2 cellular contexts compared by ENCODE assay signal in genomic region chr7:30970594-30971094, GRCh38.
TF ChIP-seq lines count a peak whose summit lies in the region.

No MANE protein-coding gene starts in this region.

TF ChIP-seq in liver, 16 proteins besides CTCF, POLR2A, EP300 and RAD21 (continued from another document):
- TF ChIP-seq REST (IDR thresholded peaks at IDR 0.05), result peak; percentile 72
- peak in 1 of 2 donors; percentile 12 for TF ChIP-seq RXRA (IDR thresholded peaks at IDR 0.05)
- no peak for TF ChIP-seq YY1 (IDR thresholded peaks at IDR 0.05)

TF ChIP-seq in HepG2, 621 proteins besides CTCF, POLR2A, EP300 and RAD21 (continued from another document):
- peak in 1 of 2 experiments; percentile 36; a peak in 3 of 4 replicates for TF ChIP-seq REST (IDR thresholded peaks at IDR 0.05; ENCODE audit: borderline replicate concordance in 1 of 2, low read depth in 1 of 2, low read length in 2 of 2)
